7 cellular contexts compared by ENCODE assay signal in genomic region chr5:122312670-122312988, GRCh38. TPM values are rescaled to one million over a fixed set of nuclear protein-coding genes. Genes with fewer than 3 reads are reported as not detected.
DNase-seq lines count a peak whose midpoint lies in the region; ATAC-seq and TF ChIP-seq lines count a peak whose summit lies in the region.

No MANE protein-coding gene starts in this region.

- H2BK12ac ChIP-seq in neuronal stem cell (ENCODE audit: low read length), result no peak overlapping the region

- H2AFZ ChIP-seq in neuronal stem cell (ENCODE audit: low read length), result peak overlapping the region; percentile 98

- H3K27me3 ChIP-seq in Peyer's patch, result no peaks in the 10 kb centered on the region
- H3K27me3 ChIP-seq in neuronal stem cell (ENCODE audit: control insufficient read depth in 3 of 3, insufficient read depth in 3 of 3, low read depth in 1 of 3, low read length in 3 of 3), result peaks cover 0 to 54% (median 8%) of the 10 kb centered on the region in 3 experiments

- no peaks in the 10 kb centered on the region for H3K9me3 ChIP-seq in Peyer's patch
- no peaks in the 10 kb centered on the region for H3K9me3 ChIP-seq in neuronal stem cell (replicated peaks in 1 of 2; ENCODE audit: control insufficient read depth in 2 of 2, insufficient read depth in 1 of 2, low read depth in 1 of 2, low read length in 2 of 2)

- H2BK5ac ChIP-seq in neuronal stem cell (ENCODE audit: low read length), result peak overlapping the region; percentile 67

- no peak overlapping the region for H4K8ac ChIP-seq in neuronal stem cell (ENCODE audit: low read depth, low read length)

- peak overlapping the region; percentile 39 for H2AK5ac ChIP-seq in neuronal stem cell (ENCODE audit: low read depth, low read length)

- peaks cover 0 to 9% (median 0%) of the 10 kb centered on the region in 4 donors for H3K4me1 ChIP-seq in Peyer's patch
- peaks cover 0 to 3% of the 10 kb centered on the region in 2 donors for H3K4me1 ChIP-seq in neuronal stem cell (ENCODE audit: control insufficient read depth in 2 of 2, insufficient read depth in 1 of 2, low read depth in 1 of 2, low read length in 2 of 2)

- H3K4me2 ChIP-seq in neuronal stem cell (ENCODE audit: insufficient read depth, low read length, poor library complexity, severe bottlenecking), result peak overlapping the region; percentile 95

- H3K4me3 ChIP-seq in Peyer's patch (peak overlapping the region; percentile 27 to 60 (median 48)), fibroblast of the aortic adventitia (ENCODE audit: low read depth, low read length) (peak overlapping the region; percentile 63), neuronal stem cell (ENCODE audit: low read length in 2 of 2) (peak overlapping the region; percentile 54 to 91)

- no peak overlapping the region for H4K91ac ChIP-seq in neuronal stem cell (ENCODE audit: low read depth, low read length, poor library complexity)

- no peaks in the 10 kb centered on the region for H3K79me1 ChIP-seq in neuronal stem cell (ENCODE audit: low read depth, low read length)

- peak overlapping the region; percentile 93 for H3K18ac ChIP-seq in neuronal stem cell (ENCODE audit: low read length)

- no peak overlapping the region for H2BK15ac ChIP-seq in neuronal stem cell (ENCODE audit: low read length)

- ATAC-seq in GM21526 (IDR thresholded peaks at IDR 0.05; ENCODE audit: low FRiP score, unreplicated experiment), result peak; percentile 7
- ATAC-seq in HG03457 (IDR thresholded peaks at IDR 0.05; ENCODE audit: unreplicated experiment), result no peak

- no peak overlapping the region for H3K14ac ChIP-seq in neuronal stem cell (ENCODE audit: low read length)

- no peak for TF ChIP-seq CTCF in Peyer's patch (IDR thresholded peaks at IDR 0.05)
- no peak for TF ChIP-seq CTCF in fibroblast of the aortic adventitia (IDR thresholded peaks at IDR 0.05; ENCODE audit: insufficient read depth, low read length)

- DNase-seq in Peyer's patch, result peak in 1 of 3 donors; percentile 46
- no peak for DNase-seq in fibroblast of the aortic adventitia (ENCODE audit: low read depth)
- peak; percentile 30 for DNase-seq in neuronal stem cell (ENCODE audit: low spot score)
- DNase-seq in GM19238 (ENCODE audit: insufficient read length, low spot score), result no peak
- no peak for DNase-seq in COLO829 (ENCODE audit: low spot score)

- WGBS in neuronal stem cell (ENCODE audit: extremely low coverage in 2 of 2, insufficient read length in 2 of 2, insufficient replicate concordance in 1 of 2), 2 donors, result no CpG with 5 or more reads among the region's 14 CpGs

- TF ChIP-seq POLR2A in Peyer's patch (IDR thresholded peaks at IDR 0.05), result no peak

- no peak overlapping the region for H3K4ac ChIP-seq in neuronal stem cell (ENCODE audit: low read length)

- H3K9ac ChIP-seq in neuronal stem cell (ENCODE audit: low read depth, low read length, poor library complexity), result no peak overlapping the region

- H3K27ac ChIP-seq in Peyer's patch, result peak overlapping the region in 3 of 4 donors; percentile 46 to 60 (median 60)
- no peak overlapping the region for H3K27ac ChIP-seq in neuronal stem cell (replicated peaks; ENCODE audit: low read length)

- H3K23ac ChIP-seq in neuronal stem cell (ENCODE audit: low read depth, low read length, poor library complexity), result no peak overlapping the region

- H3K36me3 ChIP-seq in Peyer's patch, result no peaks in the 10 kb centered on the region
- no peaks in the 10 kb centered on the region for H3K36me3 ChIP-seq in neuronal stem cell (replicated peaks in 1 of 2; ENCODE audit: control insufficient read depth in 2 of 2, insufficient read depth in 2 of 2, low read length in 2 of 2)

- H2BK120ac ChIP-seq in neuronal stem cell (ENCODE audit: low read depth, low read length), result no peak overlapping the region

RNA-seq across cellular contexts. Expression of gene SNCAIP, which starts 0.6 kb away (rescaled TPM):
- total RNA-seq in Peyer's patch, result 10 to 100 TPM in 1 of 4 donors, 1 to 10 TPM in 1, under 1 TPM in 2; 0.57 to 12.4 (median 1.7) TPM
- total RNA-seq in fibroblast of the aortic adventitia (ENCODE audit: low replicate concordance), result 0.18 and 0.57 TPM in 2 replicates
- 10.4 TPM for polyA plus RNA-seq in neuronal stem cell (2013, experiment 1 of 2)
- 10.8 TPM for polyA plus RNA-seq in neuronal stem cell (2013, experiment 2 of 2)
